Comparison of ENCODE assay signal across 32 cellular contexts in genomic region chr9:9764821-9765220, GRCh38.
"Had no signal": no experiment of that assay in that cellular context is flagged by ENCODE, and none has a peak within 500 bp of the region (broad histone marks: within the 10 kb centered on the region; RNA-seq: fewer than 3 reads in every experiment).

No MANE protein-coding gene starts in this region.

- DNase-seq: activated CD4-positive, alpha-beta T cell treated with anti-CD3 and anti-CD28 coated beads for 48 hours; activated CD4-positive, alpha-beta T cell treated with anti-CD3 and anti-CD28 coated beads, Interleukin-2, amount 50 U/mL, for 48 hours; activated CD8-positive, alpha-beta memory T cell treated with anti-CD3 and anti-CD28 coated beads for 24 hours; activated effector memory CD4-positive, alpha-beta T cell treated with Interleukin-2 at 50 U/mL for 16 hours; activated naive CD4-positive, alpha-beta T cell treated with Interleukin-2 at 50 U/mL for 16 hours; anterior cingulate cortex; colonic mucosa; dorsolateral prefrontal cortex; effector memory CD8-positive, alpha-beta T cell; left ventricle myocardium inferior; mammary epithelial cell; naive B cell; nephron progenitor cell; pancreas; retina; stimulated activated CD4-positive, alpha-beta T cell treated with anti-CD3 and anti-CD28 coated beads, Interleukin-1b, Interleukin-23, amount 100 ng/mL, for 48 hours; stimulated activated CD4-positive, alpha-beta T cell treated with anti-CD3 and anti-CD28 coated beads, Interleukin-4, amount 100 ng/mL, for 4 hours; stimulated activated CD8-positive, alpha-beta memory T cell treated with anti-CD3 and anti-CD28 coated beads, Interleukin-4, amount 100 ng/mL, for 48 hours; stimulated activated naive CD8-positive, alpha-beta T cell treated with anti-CD3 and anti-CD28 coated beads, Interleukin-15, amount 100 ng/mL, for 72 hours; substantia nigra; SW 1271; T-helper 9 cell; thyroid gland; upper lobe of right lung; WERI-Rb-1 had no signal

- H3K36me3 ChIP-seq: breast epithelium, colonic mucosa, left ventricle myocardium inferior, neutrophil, pancreas, prostate gland, thyroid gland, upper lobe of right lung, WERI-Rb-1 had no signal

- H3K4me1 ChIP-seq: breast epithelium, colonic mucosa, left ventricle myocardium inferior, pancreas, prostate gland, thyroid gland, upper lobe of right lung had no signal

- H3K9me3 ChIP-seq: breast epithelium, colonic mucosa, neutrophil, pancreas, prostate gland, thyroid gland, upper lobe of right lung had no signal

- ATAC-seq: activated CD4-positive, CD25-positive, alpha-beta regulatory T cell treated with anti-CD3 and anti-CD28 coated beads, Interleukin-2, amount 50 U/mL, for 24 hours; effector memory CD8-positive, alpha-beta T cell; esophagus mucosa; stimulated activated memory B cell treated with anti-CD40 and anti-IgM and Interleukin-4, amounts not matched to agents 10 μg/mL and 1 μg/mL and 100 μg/mL, for 72 hours; stimulated activated naive CD8-positive, alpha-beta T cell treated with anti-CD3 and anti-CD28 coated beads, Interleukin-15, amount 100 ng/mL, for 72 hours; upper lobe of right lung had no signal

- H3K4me2 ChIP-seq: smooth muscle cell had no signal

- H3K4me3 ChIP-seq: breast epithelium, colonic mucosa, dorsolateral prefrontal cortex, left ventricle myocardium inferior, pancreas, prostate gland, smooth muscle cell, thyroid gland, upper lobe of right lung had no signal

- H3K27ac ChIP-seq: breast epithelium, colonic mucosa, dorsolateral prefrontal cortex, left ventricle myocardium inferior, neutrophil, pancreas, prostate gland, thyroid gland, upper lobe of right lung, WERI-Rb-1 had no signal

- H3K27me3 ChIP-seq: breast epithelium, colonic mucosa, dorsolateral prefrontal cortex, neutrophil, pancreas, thyroid gland, upper lobe of right lung had no signal
